ENCODE assay signal across 14 cellular contexts in the genomic region with DNA sequence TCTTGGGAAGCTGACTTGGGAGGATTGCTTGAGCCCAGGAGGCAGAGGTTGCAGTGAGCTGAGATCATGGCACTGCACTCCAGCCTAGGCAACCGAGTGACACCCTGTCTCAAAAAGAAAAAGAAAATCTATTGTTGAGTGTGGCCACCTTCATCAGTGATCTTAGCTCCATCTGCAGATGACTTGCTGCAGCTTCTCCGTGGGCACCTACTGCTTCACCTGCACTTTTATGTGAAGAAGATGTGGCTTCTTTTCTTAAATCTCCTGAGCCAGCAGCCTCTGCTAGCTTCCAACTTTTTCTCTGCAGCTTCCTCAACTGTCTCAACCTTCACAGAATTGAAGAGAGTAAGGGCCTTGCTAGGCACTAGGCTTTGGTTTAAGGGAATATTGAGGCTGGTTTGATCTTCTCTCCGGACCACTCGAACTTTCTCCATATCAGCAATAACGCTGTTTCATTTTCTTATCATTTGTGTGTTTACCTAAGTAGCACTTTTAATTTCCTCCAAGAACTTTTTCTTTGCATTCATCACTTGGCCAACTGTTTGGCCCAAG. TPM values are rescaled to one million over a fixed set of nuclear protein-coding genes. Genes with fewer than 3 reads are reported as not detected.
DNase-seq lines count a peak whose midpoint lies in the region; ATAC-seq and TF ChIP-seq lines count a peak whose summit lies in the region.
"Had no signal": no experiment of that assay in that cellular context is flagged by ENCODE, and none has a peak within 500 bp of the region (broad histone marks: within the 10 kb centered on the region; RNA-seq: fewer than 3 reads in every experiment).

No MANE protein-coding gene starts in this region.

- H3K9me3 ChIP-seq in DOHH2 (ENCODE audit: control insufficient read depth, insufficient read depth, low read length) (no peaks in the 10 kb centered on the region), psoas muscle (no peaks in the 10 kb centered on the region)

- no peaks in the 10 kb centered on the region; the same call in 1 of the 2 replicates for H4K20me1 ChIP-seq in DOHH2 (ENCODE audit: control insufficient read depth, insufficient read depth, low read depth, low read length)

- no peaks in the 10 kb centered on the region for H3K9me2 ChIP-seq in DOHH2 (replicated peaks; ENCODE audit: control insufficient read depth, low read length)

- intact Hi-C loops in activated T-helper 2 cell treated with anti-CD3 and anti-CD28 coated beads, Interferon-gamma antibody, Interleukin-2, Interleukin-4, amounts not matched to agents 10 μg/mL and 5 μg/mL and 100 μg/mL, durations not matched to agents 14 hours and 24 hours and 36 hours (cut with micrococcal nuclease), result no loop called here
- intact Hi-C loops in psoas muscle (cut with DNase I), result no loop called here

- H3K4me3 ChIP-seq in DOHH2 (ENCODE audit: low read length) (peak overlapping the region; percentile 45), psoas muscle (no peak overlapping the region)

- no peak for DNase-seq in activated T-helper 2 cell treated with anti-CD3 and anti-CD28 coated beads, Interferon-gamma antibody, Interleukin-2, Interleukin-4, amounts not matched to agents 10 μg/mL and 5 μg/mL and 100 μg/mL, durations not matched to agents 14 hours and 24 hours and 36 hours (ENCODE audit: low spot score)
- no peak for DNase-seq in psoas muscle
- no peak for DNase-seq in HT-29 (ENCODE audit: low spot score)
- no peak for DNase-seq in NCI-H2227 treated with DMSO at 0.1 percent for 48 hours (lab: John Stamatoyannopoulos, UW)
- no peak for DNase-seq in DMS114 treated with DMSO at 0.1 percent for 48 hours (lab: John Stamatoyannopoulos, UW; ENCODE audit: unreplicated experiment)
- DNase-seq: activated effector memory CD4-positive, alpha-beta T cell treated with anti-CD3 and anti-CD28 coated beads, Interleukin-2, amount 50 U/mL, for 16 hours; NCI-H146; NCI-H748 treated with DMSO at 0.1 percent for 48 hours; SHP77 treated with DMSO at 0.1 percent for 48 hours; substantia nigra; WERI-Rb-1 had no signal

- WGBS in psoas muscle, 3 donors, result 89 to 95% (median 90%) methylated on average over 5 of the region's 5 CpGs

- H3K27me3 Mint-ChIP-seq in activated T-helper 2 cell treated with anti-CD3 and anti-CD28 coated beads, Interferon-gamma antibody, Interleukin-2, Interleukin-4, amounts not matched to agents 10 μg/mL and 5 μg/mL and 100 μg/mL, durations not matched to agents 14 hours and 24 hours and 36 hours (ENCODE audit: low read depth), result no peaks in the 10 kb centered on the region

- peak overlapping the region; percentile 56 for H3K4me3 Mint-ChIP-seq in activated T-helper 2 cell treated with anti-CD3 and anti-CD28 coated beads, Interferon-gamma antibody, Interleukin-2, Interleukin-4, amounts not matched to agents 10 μg/mL and 5 μg/mL and 100 μg/mL, durations not matched to agents 14 hours and 24 hours and 36 hours (ENCODE audit: low read depth)

- ATAC-seq in GM21529 (IDR thresholded peaks at IDR 0.05; ENCODE audit: unreplicated experiment) (peak; percentile 5), psoas muscle (no peak), HG03097 (IDR thresholded peaks at IDR 0.05; ENCODE audit: low FRiP score, unreplicated experiment) (no peak)

- H3K27ac ChIP-seq in DOHH2 (ENCODE audit: low read depth, low read length) (no peak overlapping the region), psoas muscle (peak overlapping the region; percentile 37)
- H3K27ac ChIP-seq: WERI-Rb-1 had no signal

- H3K9me3 Mint-ChIP-seq in activated T-helper 2 cell treated with anti-CD3 and anti-CD28 coated beads, Interferon-gamma antibody, Interleukin-2, Interleukin-4, amounts not matched to agents 10 μg/mL and 5 μg/mL and 100 μg/mL, durations not matched to agents 14 hours and 24 hours and 36 hours, result no peaks in the 10 kb centered on the region

- no peaks in the 10 kb centered on the region for H3F3A ChIP-seq in DOHH2 (ENCODE audit: control insufficient read depth, insufficient read depth)

- peak overlapping the region; percentile 83 for H3K27ac Mint-ChIP-seq in activated T-helper 2 cell treated with anti-CD3 and anti-CD28 coated beads, Interferon-gamma antibody, Interleukin-2, Interleukin-4, amounts not matched to agents 10 μg/mL and 5 μg/mL and 100 μg/mL, durations not matched to agents 14 hours and 24 hours and 36 hours

- peaks cover 14% of the 10 kb centered on the region for H3K4me1 ChIP-seq in DOHH2 (ENCODE audit: control insufficient read depth, low read length)
- peaks cover 34% of the 10 kb centered on the region for H3K4me1 ChIP-seq in psoas muscle

- H3K79me2 ChIP-seq in DOHH2 (ENCODE audit: control insufficient read depth, low read length), result peaks cover 25% of the 10 kb centered on the region

- H3K4me1 Mint-ChIP-seq in activated T-helper 2 cell treated with anti-CD3 and anti-CD28 coated beads, Interferon-gamma antibody, Interleukin-2, Interleukin-4, amounts not matched to agents 10 μg/mL and 5 μg/mL and 100 μg/mL, durations not matched to agents 14 hours and 24 hours and 36 hours (ENCODE audit: low read depth), result peaks cover 39% of the 10 kb centered on the region

- H3K27me3 ChIP-seq in DOHH2 (ENCODE audit: control insufficient read depth, low read length) (no peaks in the 10 kb centered on the region), psoas muscle (ENCODE audit: insufficient read depth in 3 of 3, low read length in 2 of 3) (no peaks in the 10 kb centered on the region)

- H3K36me3 Mint-ChIP-seq in activated T-helper 2 cell treated with anti-CD3 and anti-CD28 coated beads, Interferon-gamma antibody, Interleukin-2, Interleukin-4, amounts not matched to agents 10 μg/mL and 5 μg/mL and 100 μg/mL, durations not matched to agents 14 hours and 24 hours and 36 hours (ENCODE audit: low read depth), result peaks cover 59% of the 10 kb centered on the region

- H3K36me3 ChIP-seq in DOHH2 (ENCODE audit: control insufficient read depth, low read length) (no peaks in the 10 kb centered on the region), psoas muscle (ENCODE audit: insufficient read depth in 1 of 2, low read depth in 1 of 2) (no peaks in the 10 kb centered on the region)

- TF ChIP-seq CTCF in DOHH2 (IDR thresholded peaks at IDR 0.05; ENCODE audit: low read depth, low read length, poor library complexity, severe bottlenecking) (no peak), psoas muscle (IDR thresholded peaks at IDR 0.05) (no peak)

- peak overlapping the region; percentile 56 for H3K4me2 ChIP-seq in DOHH2 (ENCODE audit: low read length)

RNA-seq across cellular contexts. Expression of a gene that starts 28.0 kb away (rescaled TPM):
- total RNA-seq in activated T-helper 2 cell treated with anti-CD3 and anti-CD28 coated beads, Interferon-gamma antibody, Interleukin-2, Interleukin-4, amounts not matched to agents 10 μg/mL and 5 μg/mL and 100 μg/mL, durations not matched to agents 14 hours and 24 hours and 36 hours, result 126 and 134 TPM in 2 replicates
- 100 to 1,000 TPM in 1 of 4 donors, 10 to 100 TPM in 3; 47.9 to 117 (median 64.4) TPM for total RNA-seq in psoas muscle
- polyA plus RNA-seq in psoas muscle, result 10 to 100 TPM; 28.4 to 70.0 (median 35.7) TPM
- total RNA-seq in HT-29 (2014; rRNA removed; shearing (Covaris generic)), result 31.6 and 39.6 TPM in 2 replicates
